Comparison of ENCODE assay signal across 13 cellular contexts in genomic region chr3:197339841-197340520, GRCh38. TPM values are rescaled to one million over a fixed set of nuclear protein-coding genes. Genes with fewer than 3 reads are reported as not detected.
DNase-seq lines count a peak whose midpoint lies in the region; ATAC-seq and TF ChIP-seq lines count a peak whose summit lies in the region.
"Had no signal": no experiment of that assay in that cellular context is flagged by ENCODE, and none has a peak within 500 bp of the region (broad histone marks: within the 10 kb centered on the region; RNA-seq: fewer than 3 reads in every experiment).

No MANE protein-coding gene starts in this region.

- no peak; the same call in 2 of the 3 replicates for ATAC-seq in GM23338
- peak; percentile 36 for ATAC-seq in gastroesophageal sphincter
- no peak for ATAC-seq in GM18909 (IDR thresholded peaks at IDR 0.05; ENCODE audit: poor library complexity, unreplicated experiment)
- ATAC-seq: activated CD8-positive, alpha-beta T cell treated with anti-CD3 and anti-CD28 coated beads, Interleukin-2, amount 10 ng/mL, durations not matched to agents 7 days and 5 days had no signal

- H3K9me3 Mint-ChIP-seq in GM23338: no peaks in the 10 kb centered on the region; the same call in 2 of the 3 replicates
- H3K9me3 Mint-ChIP-seq in osteocyte (ENCODE audit: unreplicated experiment): no peaks in the 10 kb centered on the region

- H3K27me3 Mint-ChIP-seq in GM23338 (ENCODE audit: insufficient read depth, low read depth, poor library complexity) (peaks cover 3% of the 10 kb centered on the region), osteocyte (ENCODE audit: unreplicated experiment) (no peaks in the 10 kb centered on the region)

- no peaks in the 10 kb centered on the region for H3K9me2 ChIP-seq in GM23338 (ENCODE audit: insufficient read depth)

- TF ChIP-seq EP300 in gastroesophageal sphincter (IDR thresholded peaks at IDR 0.05): no peak

- H3K4me3 Mint-ChIP-seq in GM23338 (no peak overlapping the region), osteocyte (ENCODE audit: unreplicated experiment) (no peak overlapping the region)
- H3K4me3 Mint-ChIP-seq: activated CD8-positive, alpha-beta T cell treated with anti-CD3 and anti-CD28 coated beads, Interleukin-2, amount 10 ng/mL, durations not matched to agents 7 days and 5 days had no signal

- no peaks in the 10 kb centered on the region for H3K36me3 ChIP-seq in GM23338 (ENCODE audit: insufficient read depth)
- H3K36me3 ChIP-seq in gastroesophageal sphincter: no peaks in the 10 kb centered on the region

- H3K4me1 ChIP-seq in GM23338 (ENCODE audit: insufficient read depth) (no peaks in the 10 kb centered on the region), gastroesophageal sphincter (no peaks in the 10 kb centered on the region)

- peak overlapping the region; percentile 69; the same call in 1 of the 2 replicates for H2AFZ ChIP-seq in GM23338

- DNase-seq in GM23338 (ENCODE audit: low spot score) (no peak), SW480 (ENCODE audit: low spot score) (peak; percentile 49), osteocyte (ENCODE audit: extremely low spot score, unreplicated experiment) (no peak), activated gamma-delta T cell treated with Interleukin-2 at 50 U/mL for 16 hours (no peak), NCI-H1105 treated with DMSO at 0.1 percent for 48 hours (lab: John Stamatoyannopoulos, UW) (no peak), HuH-7 (ENCODE audit: low spot score) (no peak)
- DNase-seq: activated CD8-positive, alpha-beta T cell treated with anti-CD3 and anti-CD28 coated beads, Interleukin-2, amount 10 ng/mL, durations not matched to agents 7 days and 5 days; Calu3; SHP77; stimulated activated CD4-positive, alpha-beta T cell treated with anti-CD3 and anti-CD28 coated beads, Interleukin-15, amount 100 ng/mL, for 24 hours; stimulated activated naive CD4-positive, alpha-beta T cell treated with Interleukin-2 at 50 U/mL for 16 hours had no signal

- H3K27ac Mint-ChIP-seq in GM23338: no peak overlapping the region
- peak overlapping the region; percentile 92 for H3K27ac Mint-ChIP-seq in osteocyte (ENCODE audit: unreplicated experiment)
- H3K27ac Mint-ChIP-seq: activated CD8-positive, alpha-beta T cell treated with anti-CD3 and anti-CD28 coated beads, Interleukin-2, amount 10 ng/mL, durations not matched to agents 7 days and 5 days had no signal

- no peak for TF ChIP-seq POLR2A in gastroesophageal sphincter (IDR thresholded peaks at IDR 0.05)

- no peak for TF ChIP-seq CTCF in GM23338 (conservative IDR thresholded peaks at IDR 0.05; ENCODE audit: low read depth in 2 of 2)
- no peak for TF ChIP-seq CTCF in gastroesophageal sphincter (IDR thresholded peaks at IDR 0.05)
- no peak for TF ChIP-seq CTCF in osteocyte (IDR thresholded peaks at IDR 0.05)

- no peaks in the 10 kb centered on the region for H3F3A ChIP-seq in GM23338 (replicated peaks; ENCODE audit: low read depth)

- no peaks in the 10 kb centered on the region; the same call in 2 of the 3 replicates for H3K4me1 Mint-ChIP-seq in GM23338
- peaks cover 18% of the 10 kb centered on the region for H3K4me1 Mint-ChIP-seq in osteocyte (ENCODE audit: unreplicated experiment)

- H3K4me3 ChIP-seq in GM23338 (no peak overlapping the region), gastroesophageal sphincter (no peak overlapping the region)

- no peak overlapping the region for H3K27ac ChIP-seq in GM23338 (ENCODE audit: low read depth)
- H3K27ac ChIP-seq in gastroesophageal sphincter: peak overlapping the region in 1 of 4 donors; percentile 13

- no peaks in the 10 kb centered on the region for H3K79me2 ChIP-seq in GM23338 (replicated peaks; ENCODE audit: insufficient read depth)

- H3K4me2 ChIP-seq in GM23338: no peak overlapping the region

- no peaks in the 10 kb centered on the region for H4K20me1 ChIP-seq in GM23338 (replicated peaks; ENCODE audit: insufficient read depth)

- WGBS in gastroesophageal sphincter (ENCODE audit: low coverage in 1 of 2), 2 donors: 20 to 61% methylated on average over 3 to 4 of the region's 12 CpGs

- no peaks in the 10 kb centered on the region for H3K9me3 ChIP-seq in gastroesophageal sphincter

- H3K36me3 Mint-ChIP-seq in GM23338 (ENCODE audit: low read depth): no peaks in the 10 kb centered on the region
- H3K36me3 Mint-ChIP-seq in osteocyte (ENCODE audit: unreplicated experiment): no peaks in the 10 kb centered on the region

- H3K27me3 ChIP-seq in GM23338 (ENCODE audit: insufficient read depth): no peaks in the 10 kb centered on the region
- H3K27me3 ChIP-seq in gastroesophageal sphincter: no peaks in the 10 kb centered on the region

TF ChIP-seq in GM23338, 12 proteins besides CTCF, POLR2A, EP300 and RAD21:
- no peak for TF ChIP-seq CREB1 (CRISPR knock-in tag; IDR thresholded peaks at IDR 0.05; ENCODE audit: low read depth)
- TF ChIP-seq ZNF114 (CRISPR knock-in tag; IDR thresholded peaks at IDR 0.05): no peak
- TF ChIP-seq EZH2phosphoT487 (IDR thresholded peaks at IDR 0.05; ENCODE audit: unreplicated experiment): no peak
- TF ChIP-seq ETS1 (IDR thresholded peaks at IDR 0.05): no peak

RNA-seq across cellular contexts. Expression of gene DLG1, which starts 41.6 kb away (rescaled TPM):
- total RNA-seq in GM23338 (2014; rRNA removed; shearing (Covaris generic)): 91.7 and 98.0 TPM in 2 replicates
- 21.6 and 27.6 TPM in 2 replicates for polyA plus RNA-seq in GM23338 (2016; fragmentation: Nextera tagmentation; extraction: Ambion mirVana)
- total RNA-seq in gastroesophageal sphincter (10 to 100 TPM; 71.4 to 90.4 (median 80.9) TPM), osteocyte (168 and 171 TPM in 2 replicates)
